Comparison of ENCODE assay signal across 1 cellular context in the genomic region with DNA sequence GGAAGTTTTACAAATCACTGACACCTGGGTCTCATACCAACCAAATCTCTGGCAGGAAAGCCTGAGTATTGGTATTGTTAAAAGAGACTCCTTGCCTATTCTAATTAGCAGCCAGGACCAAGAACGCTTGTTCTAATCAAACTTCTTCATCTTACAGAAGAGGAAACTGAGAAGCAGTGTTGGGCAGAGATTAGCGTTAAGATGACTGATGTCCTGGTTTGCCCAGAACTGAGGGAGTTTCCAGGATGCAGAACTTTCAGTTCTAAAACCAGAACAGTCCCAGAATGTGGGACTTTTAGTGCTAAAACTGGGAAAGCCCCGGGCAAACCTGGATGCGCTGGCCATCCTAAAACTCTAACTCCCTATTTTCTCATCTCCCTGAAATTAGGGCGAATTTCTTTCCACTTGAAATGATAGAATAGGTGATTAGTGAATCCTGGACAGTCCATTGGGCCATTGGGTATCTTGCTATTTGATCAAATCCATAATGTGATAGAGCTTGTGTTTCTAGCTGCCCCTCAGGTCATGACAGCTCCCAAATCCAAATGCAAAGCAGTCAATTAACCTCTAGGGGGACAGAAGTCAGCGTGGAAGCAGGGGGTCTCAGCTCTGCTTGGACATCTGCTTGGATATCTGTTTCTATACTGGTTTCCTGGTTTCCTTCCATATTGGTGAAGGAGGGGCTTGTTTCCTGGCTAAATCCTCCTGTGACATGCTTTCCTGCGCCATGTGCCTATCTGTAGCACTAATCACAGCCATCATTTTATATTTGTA.
TF ChIP-seq lines count a peak whose summit lies in the region.

No MANE protein-coding gene starts in this region.

TF ChIP-seq in endothelial cell of umbilical vein, 7 proteins besides CTCF, POLR2A, EP300 and RAD21:
- TF ChIP-seq FOS (IDR thresholded peaks at IDR 0.05; ENCODE audit: borderline replicate concordance, insufficient read depth, low read length), result no peak
- no peak for TF ChIP-seq GATA2 (IDR thresholded peaks at IDR 0.05; ENCODE audit: insufficient read depth, insufficient read length, low read depth, low read length)
- TF ChIP-seq POLR2AphosphoS5 (IDR thresholded peaks at IDR 0.05; ENCODE audit: insufficient read depth, low read depth, low read length), result no peak
- no peak for TF ChIP-seq MYC (IDR thresholded peaks at IDR 0.05; ENCODE audit: low read depth, low read length)
- no peak for TF ChIP-seq JUN (IDR thresholded peaks at IDR 0.05; ENCODE audit: borderline replicate concordance, insufficient read depth, insufficient read length, low read depth)
- TF ChIP-seq, protein P1, sequence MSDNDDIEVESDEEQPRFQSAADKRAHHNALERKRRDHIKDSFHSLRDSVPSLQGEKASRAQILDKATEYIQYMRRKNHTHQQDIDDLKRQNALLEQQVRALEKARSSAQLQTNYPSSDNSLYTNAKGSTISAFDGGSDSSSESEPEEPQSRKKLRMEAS (IDR thresholded peaks at IDR 0.05; ENCODE audit: insufficient read depth, insufficient read length), result no peak
- no peak for TF ChIP-seq EZH2 (IDR thresholded peaks at IDR 0.05; ENCODE audit: borderline replicate concordance, low read depth, low read length, severe bottlenecking)
